In the genomic region with DNA sequence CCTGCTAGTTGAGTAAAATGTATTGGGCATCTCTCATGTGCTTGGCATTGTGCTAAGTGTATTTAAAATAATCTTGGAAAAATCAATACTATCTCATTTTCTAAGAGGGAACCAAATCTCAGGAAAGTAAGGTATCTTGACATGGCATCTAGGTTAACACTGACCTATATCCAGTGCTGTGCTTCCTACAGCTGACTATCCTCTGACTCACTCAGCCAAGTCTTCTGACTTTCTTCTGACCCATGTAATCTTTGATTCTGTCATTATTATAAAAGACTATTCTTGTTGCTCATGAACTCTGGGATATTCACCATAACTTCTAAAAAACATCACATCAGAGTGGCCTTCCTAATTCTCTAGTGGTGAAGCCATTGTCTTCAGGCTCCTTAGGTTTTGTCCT, we compare ENCODE assay signal across 14 cellular contexts.
DNase-seq lines count a peak whose midpoint lies in the region; ATAC-seq and TF ChIP-seq lines count a peak whose summit lies in the region.
"Had no signal": no experiment of that assay in that cellular context is flagged by ENCODE, and none has a peak within 500 bp of the region (broad histone marks: within the 10 kb centered on the region; RNA-seq: fewer than 3 reads in every experiment).

No MANE protein-coding gene starts in this region.

- H3K27ac ChIP-seq in PC-3 (ENCODE audit: low read length) = no peak overlapping the region
- no peak overlapping the region for H3K27ac ChIP-seq in epithelial cell of prostate
- no peak overlapping the region for H3K27ac ChIP-seq in right cardiac atrium (ENCODE audit: low read length)
- H3K27ac ChIP-seq: GM23248, HL-60 had no signal

- no peaks in the 10 kb centered on the region for H4K20me1 ChIP-seq in PC-3 (ENCODE audit: low read length)

- H3K27me3 ChIP-seq in PC-3 (ENCODE audit: low read length) (no peaks in the 10 kb centered on the region), right cardiac atrium (ENCODE audit: control insufficient read depth, insufficient read depth) (no peaks in the 10 kb centered on the region)

- DNase-seq in PC-3 (peak; percentile 17), amniotic epithelial cell (ENCODE audit: low read depth) (peak; percentile 34), epithelial cell of prostate (ENCODE audit: low read depth, low spot score) (peak; percentile 8), renal cortical epithelial cell (ENCODE audit: low read depth) (peak; percentile 25), right cardiac atrium (no peak), erythroblast (lab: John Stamatoyannopoulos, UW) (no peak)
- no peak for DNase-seq in activated T-cell treated with anti-CD3 and anti-CD28 coated beads, Interleukin-2, amount 50 U/mL, for 48 hours
- DNase-seq: C1 segment of cervical spinal cord; CD4-positive, alpha-beta T cell; DMS79; GM23248 had no signal

- no peaks in the 10 kb centered on the region for H3K4me1 ChIP-seq in PC-3 (ENCODE audit: insufficient read depth, low read length)
- H3K4me1 ChIP-seq in right cardiac atrium (ENCODE audit: control insufficient read depth, insufficient read depth, low read length) = no peaks in the 10 kb centered on the region

- no peak for TF ChIP-seq POLR2A in erythroblast (IDR thresholded peaks at IDR 0.05; ENCODE audit: low read length)

- CTCF ChIA-PET in PC-3 (lab: Charles Lee) = no interaction called here

- intact Hi-C loops in PC-3 (cut with micrococcal nuclease) (no loop called here), right cardiac atrium (cut with DNase I) (no loop called here)

- POLR2A ChIA-PET in PC-3 (lab: Charles Lee; ENCODE audit: unreplicated experiment) = no interaction called here

- no TSS peak for BruUV-seq in PC-3 (replicated peaks; lab: Mats Ljungman, UMichigan)

- no peak overlapping the region for H3K4me3 ChIP-seq in PC-3 (ENCODE audit: low read length)
- no peak overlapping the region for H3K4me3 ChIP-seq in right cardiac atrium (ENCODE audit: low read length)
- H3K4me3 ChIP-seq: GM12878, GM23248 had no signal

- no peak overlapping the region for H3K4me2 ChIP-seq in PC-3 (ENCODE audit: low read length)

- H3K9ac ChIP-seq in PC-3 (ENCODE audit: low read length) = no peak overlapping the region
- H3K9ac ChIP-seq: GM23248 had no signal

- H3K36me3 ChIP-seq in PC-3 (ENCODE audit: low read depth, low read length) = no peaks in the 10 kb centered on the region

- H3K79me2 ChIP-seq in PC-3 (ENCODE audit: low read length) = no peaks in the 10 kb centered on the region

- no peak overlapping the region for H2AFZ ChIP-seq in PC-3 (ENCODE audit: low read length)
- H2AFZ ChIP-seq: GM23248 had no signal

- H3K9me2 ChIP-seq in PC-3 (replicated peaks; ENCODE audit: low read length) = no peaks in the 10 kb centered on the region

- H3F3A ChIP-seq in PC-3 (ENCODE audit: low read length, unreplicated experiment) = no peaks in the 10 kb centered on the region

- ATAC-seq in PC-3 (no peak), right cardiac atrium (no peak)
- ATAC-seq: GM12878, HCT116 had no signal

- H3K9me3 ChIP-seq in PC-3 (ENCODE audit: low read length) (peaks cover 8% of the 10 kb centered on the region; the same call in 1 of the 2 replicates), right cardiac atrium (ENCODE audit: control insufficient read depth, low read length) (no peaks in the 10 kb centered on the region)

- no peak for TF ChIP-seq CTCF in PC-3 (conservative IDR thresholded peaks at IDR 0.05; ENCODE audit: low read depth, low read length)

Comparison
In these comparisons a context has a peak if more than half of its experiments do, and no peak if none do; other contexts are left out.
1. DNase-seq: peak in PC-3 (single experiment), amniotic epithelial cell (single experiment), epithelial cell of prostate (single experiment) and renal cortical epithelial cell (single experiment); none in right cardiac atrium (0 of 3), erythroblast (0 of 2) and activated T-cell treated with anti-CD3 and anti-CD28 coated beads, Interleukin-2, amount 50 U/mL, for 48 hours (0 of 2).